Comparison of ENCODE assay signal across 25 cellular contexts in the genomic region with DNA sequence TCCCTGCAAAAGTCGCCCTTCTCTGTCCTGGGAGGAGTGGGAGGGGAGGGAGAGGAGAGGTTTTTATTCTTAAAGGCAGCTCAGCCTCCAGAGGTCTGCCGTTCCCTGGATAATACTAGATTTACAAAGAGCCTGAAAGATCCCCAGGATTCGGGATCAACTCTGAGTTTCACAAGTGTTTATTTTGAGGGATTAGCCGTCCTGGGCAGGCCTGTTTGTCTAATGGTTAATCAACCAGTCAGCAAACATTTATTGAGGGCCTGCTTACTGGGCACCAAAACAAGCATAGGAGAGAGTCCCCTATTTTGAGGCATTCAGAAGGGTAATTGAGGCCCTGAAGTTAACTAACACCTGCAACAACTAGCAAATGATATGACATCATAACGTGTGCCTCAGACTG.
A peak's percentile ranks its signal among the peaks of the same experiment; 100 is the strongest.
DNase-seq lines count a peak whose midpoint lies in the region; ATAC-seq, FAIRE-seq and TF ChIP-seq lines count a peak whose summit lies in the region.
"Had no signal": no experiment of that assay in that cellular context is flagged by ENCODE, and none has a peak within 500 bp of the region (broad histone marks: within the 10 kb centered on the region; RNA-seq: fewer than 3 reads in every experiment).

No MANE protein-coding gene starts in this region.

- H3F3A ChIP-seq in GM23338 (replicated peaks; ENCODE audit: low read depth) (no peaks in the 10 kb centered on the region), SK-N-SH (replicated peaks; ENCODE audit: insufficient read depth) (peaks cover 24% of the 10 kb centered on the region)

- H3K9me2 ChIP-seq in GM23338 (ENCODE audit: insufficient read depth) (no peaks in the 10 kb centered on the region; the same call in 1 of the 2 replicates), SK-N-SH (no peaks in the 10 kb centered on the region)

- no peaks in the 10 kb centered on the region for H3K79me2 ChIP-seq in GM23338 (replicated peaks; ENCODE audit: insufficient read depth)
- no peaks in the 10 kb centered on the region for H3K79me2 ChIP-seq in astrocyte (ENCODE audit: insufficient read depth, low read length)
- no peaks in the 10 kb centered on the region for H3K79me2 ChIP-seq in HepG2 (ENCODE audit: insufficient read depth, low read length)
- no peaks in the 10 kb centered on the region for H3K79me2 ChIP-seq in SK-N-SH (ENCODE audit: insufficient read depth)

- in situ Hi-C loops in HepG2 (cut with HindIII; ENCODE audit: extremely low pct_ligation_motif_present, low pct_unique_long_range_greater_than_20kb) = no loop called here

- peaks cover 6% of the 10 kb centered on the region for H3K27me3 Mint-ChIP-seq in GM23338 (ENCODE audit: insufficient read depth, low read depth, poor library complexity)
- H3K27me3 Mint-ChIP-seq in astrocyte (ENCODE audit: low read depth, unreplicated experiment) = peaks cover 5% of the 10 kb centered on the region
- H3K27me3 Mint-ChIP-seq: activated B cell treated with CpG ODN at 0.5 μM for 24 hours had no signal

- H3K9me3 Mint-ChIP-seq in GM23338 (no peaks in the 10 kb centered on the region), astrocyte (ENCODE audit: unreplicated experiment) (no peaks in the 10 kb centered on the region)
- H3K9me3 Mint-ChIP-seq: activated B cell treated with CpG ODN at 0.5 μM for 24 hours; activated naive CD8-positive, alpha-beta T cell treated with anti-CD3 and anti-CD28 coated beads, Interleukin-2, amount 10 ng/mL, durations not matched to agents 7 days and 5 days; mesothelial cell of epicardium; nephron had no signal

- H4K20me1 ChIP-seq in GM23338 (replicated peaks; ENCODE audit: insufficient read depth) = no peaks in the 10 kb centered on the region
- H4K20me1 ChIP-seq in astrocyte (ENCODE audit: insufficient read depth, low read length) = no peaks in the 10 kb centered on the region
- no peaks in the 10 kb centered on the region for H4K20me1 ChIP-seq in HepG2 (ENCODE audit: insufficient read depth, low read length)
- no peaks in the 10 kb centered on the region for H4K20me1 ChIP-seq in SK-N-SH (ENCODE audit: insufficient read depth)

- H3K4me3 Mint-ChIP-seq in GM23338 (no peak overlapping the region), astrocyte (ENCODE audit: unreplicated experiment) (no peak overlapping the region)
- H3K4me3 Mint-ChIP-seq: activated B cell treated with CpG ODN at 0.5 μM for 24 hours; activated naive CD8-positive, alpha-beta T cell treated with anti-CD3 and anti-CD28 coated beads, Interleukin-2, amount 10 ng/mL, durations not matched to agents 7 days and 5 days; mesothelial cell of epicardium; nephron had no signal

- CTCF ChIA-PET in HepG2 (lab: Yijun Ruan, JAX; ENCODE audit: low intra/inter-chr PET ratio, low total read pairs) = no interaction called here
- CTCF ChIA-PET in SK-N-SH (lab: Yijun Ruan, JAX) = interaction anchor here (1.0 kb wide), 1 partner anchor 28 kb away, joined by 3 read pairs; no protein-coding TSS in a partner anchor

- ATAC-seq in GM23338 = no peak
- ATAC-seq in HepG2 = peak; percentile 63
- ATAC-seq: heart left ventricle, Right ventricle myocardium inferior had no signal

- H3K4me2 ChIP-seq in GM23338 (no peak overlapping the region), astrocyte (ENCODE audit: low read length) (no peak overlapping the region), HepG2 (ENCODE audit: low read depth, low read length) (peak overlapping the region; percentile 73), SK-N-SH (no peak overlapping the region)

- intact Hi-C loops in HepG2 (cut with micrococcal nuclease; ENCODE audit: unreplicated experiment) = loop anchor here (2.0 kb wide), 1 partner anchor 22 kb away; no protein-coding TSS in a partner anchor

- H3K36me3 Mint-ChIP-seq in GM23338 (ENCODE audit: low read depth) = no peaks in the 10 kb centered on the region
- no peaks in the 10 kb centered on the region for H3K36me3 Mint-ChIP-seq in astrocyte (ENCODE audit: low read depth, unreplicated experiment)
- H3K36me3 Mint-ChIP-seq: mesothelial cell of epicardium had no signal

- no TSS peak for BruUV-seq in HepG2 (replicated peaks; lab: Mats Ljungman, UMichigan)

- no peak overlapping the region for H3K27ac ChIP-seq in GM23338 (ENCODE audit: low read depth)
- H3K27ac ChIP-seq in astrocyte (ENCODE audit: low read depth, low read length) = no peak overlapping the region
- H3K27ac ChIP-seq in HepG2 (ENCODE audit: extremely low read length, insufficient read depth, low read length) = no peak overlapping the region
- peak overlapping the region; percentile 49 for H3K27ac ChIP-seq in subcutaneous abdominal adipose tissue (ENCODE audit: low read depth, low read length)
- H3K27ac ChIP-seq in SK-N-SH (ENCODE audit: low read depth in 2 of 2, low read length in 1 of 2) = no peak overlapping the region
- H3K27ac ChIP-seq: coronary artery, heart left ventricle, sigmoid colon had no signal

- H3K27ac Mint-ChIP-seq in GM23338 (no peak overlapping the region), astrocyte (ENCODE audit: unreplicated experiment) (peak overlapping the region; percentile 16)
- H3K27ac Mint-ChIP-seq: activated B cell treated with CpG ODN at 0.5 μM for 24 hours; activated naive CD8-positive, alpha-beta T cell treated with anti-CD3 and anti-CD28 coated beads, Interleukin-2, amount 10 ng/mL, durations not matched to agents 7 days and 5 days; mesothelial cell of epicardium had no signal

- H2AFZ ChIP-seq in GM23338 (0 out of 2 replicates have a peak overlapping the region, but pooled peaks have one; percentile 47), astrocyte (ENCODE audit: low read depth, low read length) (no peak overlapping the region), HepG2 (ENCODE audit: low read length) (no peak overlapping the region), SK-N-SH (ENCODE audit: low read depth) (no peak overlapping the region)

- FAIRE-seq in astrocyte (lab: Jason Lieb, UNC) = no peak
- peak; percentile 30 for FAIRE-seq in HepG2 (lab: Jason Lieb, UNC)
- FAIRE-seq: endometrium, urothelium cell line had no signal

- H3K9ac ChIP-seq in astrocyte (ENCODE audit: low read length) = no peak overlapping the region
- H3K9ac ChIP-seq in HepG2 (ENCODE audit: insufficient read depth, low read depth, low read length) = no peak overlapping the region
- H3K9ac ChIP-seq in subcutaneous abdominal adipose tissue (ENCODE audit: low read length in 5 of 5) = no peak overlapping the region
- no peak overlapping the region for H3K9ac ChIP-seq in SK-N-SH

- DNase-seq in GM23338 (ENCODE audit: low spot score) (no peak), astrocyte (ENCODE audit: low read depth) (no peak), HepG2 (ENCODE audit: low spot score) (peak; percentile 55), NCI-H1930 (lab: John Stamatoyannopoulos, UW) (no peak), ecto neural progenitor cell (ENCODE audit: low spot score) (no peak), SK-N-SH (no peak)
- DNase-seq: activated B cell treated with CpG ODN at 0.5 μM for 24 hours; activated CD4-positive, alpha-beta T cell treated with anti-CD3 and anti-CD28 coated beads, Interleukin-2, amount 50 U/mL, for 4 hours; activated CD8-positive, alpha-beta memory T cell treated with anti-CD3 and anti-CD28 coated beads, Interleukin-2, amount 50 U/mL, for 48 hours; activated effector memory CD4-positive, alpha-beta T cell treated with Interleukin-2 at 50 U/mL for 16 hours; activated naive CD8-positive, alpha-beta T cell treated with anti-CD3 and anti-CD28 coated beads, Interleukin-2, amount 10 ng/mL, durations not matched to agents 7 days and 5 days; DMS79 treated with DMSO at 0.1 percent for 48 hours; heart left ventricle; left colon; MM.1S; NCI-H1694 treated with DMSO at 0.1 percent for 48 hours; NCI-H69; sigmoid colon had no signal

- TF ChIP-seq CTCF in GM23338 (conservative IDR thresholded peaks at IDR 0.05; ENCODE audit: low read depth in 2 of 2) (no peak), astrocyte (IDR thresholded peaks at IDR 0.05; ENCODE audit: insufficient read depth, low read depth, low read length) (no peak), HepG2 (CRISPR knock-in tag; IDR thresholded peaks at IDR 0.05) (no peak), SK-N-SH (IDR thresholded peaks at IDR 0.05) (no peak)

- TF ChIP-seq EP300 in HepG2 (IDR thresholded peaks at IDR 0.05; ENCODE audit: low read depth in 2 of 2, low read length in 2 of 2) (0 out of 4 replicates have a peak, but pooled peaks of 1 of the 2 experiments have one; percentile 22), HepG2 (CRISPR knock-in tag; IDR thresholded peaks at IDR 0.05; ENCODE audit: borderline replicate concordance) (no peak), SK-N-SH (IDR thresholded peaks at IDR 0.05; ENCODE audit: borderline replicate concordance in 1 of 2, low read depth in 1 of 2, low read length in 1 of 2) (no peak)

- H3K36me3 ChIP-seq in GM23338 (ENCODE audit: insufficient read depth) (no peaks in the 10 kb centered on the region), astrocyte (ENCODE audit: insufficient read depth, low read length) (no peaks in the 10 kb centered on the region), HepG2 (replicated peaks in 1 of 2; ENCODE audit: control insufficient read depth in 1 of 2, insufficient read depth in 2 of 2, low read length in 2 of 2) (no peaks in the 10 kb centered on the region), subcutaneous abdominal adipose tissue (ENCODE audit: control insufficient read depth in 5 of 5, insufficient read depth in 5 of 5, low read length in 5 of 5) (no peaks in the 10 kb centered on the region), SK-N-SH (replicated peaks in 1 of 2; ENCODE audit: control insufficient read depth in 1 of 2, insufficient read depth in 2 of 2, low read length in 1 of 2) (no peaks in the 10 kb centered on the region)
- H3K36me3 ChIP-seq: heart left ventricle, sigmoid colon had no signal

- no peak for TF ChIP-seq POLR2A in HepG2 (IDR thresholded peaks at IDR 0.05; ENCODE audit: insufficient read depth in 1 of 2, low read depth in 2 of 2, low read length in 2 of 2)

- H3K4me3 ChIP-seq in GM23338 (no peak overlapping the region), astrocyte (ENCODE audit: insufficient read depth, low read depth, low read length) (no peak overlapping the region), HepG2 (replicated peaks in 1 of 3; ENCODE audit: insufficient read depth in 1 of 3, low read depth in 2 of 3, low read length in 3 of 3) (peak overlapping the region in 1 of 3 experiments; percentile 23; a peak in 2 of 6 replicates), subcutaneous abdominal adipose tissue (ENCODE audit: low read depth in 1 of 5, low read length in 5 of 5) (no peak overlapping the region), SK-N-SH (ENCODE audit: low read depth in 2 of 2, low read length in 1 of 2) (no peak overlapping the region)
- H3K4me3 ChIP-seq: coronary artery, heart left ventricle, sigmoid colon had no signal

- H3K4me1 ChIP-seq in GM23338 (ENCODE audit: insufficient read depth) (no peaks in the 10 kb centered on the region; the same call in 1 of the 2 replicates), astrocyte (ENCODE audit: insufficient read depth, low read length) (peaks cover 23% of the 10 kb centered on the region), HepG2 (ENCODE audit: insufficient read depth, low read length) (peaks cover 73% of the 10 kb centered on the region), subcutaneous abdominal adipose tissue (ENCODE audit: control insufficient read depth in 5 of 5, insufficient read depth in 5 of 5, low read length in 5 of 5) (peaks cover 7 to 53% (median 40%) of the 10 kb centered on the region in 5 donors), SK-N-SH (ENCODE audit: control insufficient read depth in 1 of 2, insufficient read depth in 2 of 2, low read depth in 1 of 2, low read length in 1 of 2) (peaks cover 0 to 27% of the 10 kb centered on the region in 2 experiments; a peak in 2 of 4 replicates)

- no peak for TF ChIP-seq RAD21 in HepG2 (CRISPR knock-in tag; IDR thresholded peaks at IDR 0.05)
- no peak for TF ChIP-seq RAD21 in SK-N-SH (IDR thresholded peaks at IDR 0.05; ENCODE audit: low read length)

- no peaks in the 10 kb centered on the region for H3K27me3 ChIP-seq in GM23338 (ENCODE audit: insufficient read depth)
- no peaks in the 10 kb centered on the region for H3K27me3 ChIP-seq in astrocyte (ENCODE audit: insufficient read depth, low read length)
- H3K27me3 ChIP-seq in HepG2 (ENCODE audit: control insufficient read depth in 1 of 2, insufficient read depth in 2 of 2, low read length in 2 of 2) = peaks cover 0 to 4% of the 10 kb centered on the region in 2 experiments; a peak in 3 of 5 replicates
- H3K27me3 ChIP-seq in subcutaneous abdominal adipose tissue (ENCODE audit: control insufficient read depth in 5 of 5, insufficient read depth in 4 of 5, low read length in 5 of 5) = no peaks in the 10 kb centered on the region
- no peaks in the 10 kb centered on the region for H3K27me3 ChIP-seq in SK-N-SH (ENCODE audit: insufficient read depth)
- H3K27me3 ChIP-seq: heart left ventricle, sigmoid colon had no signal

- H3K9me3 ChIP-seq in astrocyte (ENCODE audit: insufficient read depth, low read depth, low read length) (no peaks in the 10 kb centered on the region), HepG2 (ENCODE audit: low read length) (no peaks in the 10 kb centered on the region), subcutaneous abdominal adipose tissue (ENCODE audit: control insufficient read depth in 5 of 5, low read length in 5 of 5) (no peaks in the 10 kb centered on the region), SK-N-SH (no peaks in the 10 kb centered on the region)
- H3K9me3 ChIP-seq: heart left ventricle, sigmoid colon had no signal

- 2% methylated on average over 5 of the region's 5 CpGs for WGBS in HepG2 (ENCODE audit: low lambda C conversion rate)
- WGBS in SK-N-SH (ENCODE audit: low lambda C conversion rate) = 60% methylated on average over 5 of the region's 5 CpGs

- H3K4me1 Mint-ChIP-seq in GM23338 (peaks cover 5% of the 10 kb centered on the region; the same call in 2 of the 3 replicates), astrocyte (ENCODE audit: low read depth, unreplicated experiment) (peaks cover 7% of the 10 kb centered on the region)
- H3K4me1 Mint-ChIP-seq: mesothelial cell of epicardium had no signal

- POLR2A ChIA-PET in HepG2 (lab: Yijun Ruan, JAX) (interaction anchor here (0.7 kb wide), 1 partner anchor 183 kb away, joined by 4 read pairs; the partner anchor contains the start of gene SERTAD2), SK-N-SH (lab: Yijun Ruan, JAX) (no interaction called here)
